ENCODE assay signal across 21 cellular contexts in the genomic region with DNA sequence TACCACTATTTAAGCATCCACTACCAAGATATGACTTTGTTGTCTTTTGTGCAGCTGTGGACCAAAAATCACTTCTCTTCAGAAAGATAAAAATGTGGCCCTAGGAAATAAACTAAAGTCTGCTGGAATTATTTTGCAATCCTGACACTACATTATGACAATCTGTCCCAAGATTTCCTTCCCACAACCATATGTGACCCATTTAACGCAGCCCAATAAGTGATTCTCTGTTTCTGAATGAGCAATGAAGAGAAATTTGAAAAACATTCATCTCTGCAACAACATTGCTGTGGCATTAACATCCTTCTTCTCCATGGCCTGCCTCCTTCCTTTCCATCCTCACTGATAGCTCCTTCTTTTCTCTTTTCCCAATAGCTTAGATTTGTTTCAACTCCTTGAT.
"Had no signal": no experiment of that assay in that cellular context is flagged by ENCODE, and none has a peak within 500 bp of the region (broad histone marks: within the 10 kb centered on the region; RNA-seq: fewer than 3 reads in every experiment).

No MANE protein-coding gene starts in this region.

- DNase-seq: activated B cell treated with CpG ODN at 0.5 μM for 24 hours; activated CD4-positive, alpha-beta memory T cell treated with anti-CD3 and anti-CD28 coated beads for 36 hours; activated CD4-positive, alpha-beta T cell treated with anti-CD3 and anti-CD28 coated beads for 48 hours; activated CD8-positive, alpha-beta memory T cell treated with anti-CD3 and anti-CD28 coated beads, Interleukin-2, amount 10 ng/mL, durations not matched to agents 7 days and 5 days; activated CD8-positive, alpha-beta memory T cell treated with anti-CD3 and anti-CD28 coated beads, Interleukin-2, amount 50 U/mL, for 4 hours; activated CD8-positive, alpha-beta T cell treated with anti-CD3 and anti-CD28 coated beads, Interleukin-2, amount 10 ng/mL, durations not matched to agents 7 days and 5 days; activated gamma-delta T cell treated with Interleukin-2 at 50 U/mL for 16 hours; activated naive CD4-positive, alpha-beta T cell treated with anti-CD3 and anti-CD28 coated beads, Interleukin-2, amount 50 U/mL, for 16 hours; activated naive CD4-positive, alpha-beta T cell treated with Interleukin-2 at 50 U/mL for 16 hours; activated T-cell treated with anti-CD3 and anti-CD28 coated beads, Interleukin-2, amount 50 U/mL, for 1 hour; activated T-cell treated with anti-CD3 and anti-CD28 coated beads, Interleukin-2, amount 50 U/mL, for 48 hours; amniotic stem cell; dorsolateral prefrontal cortex; effector memory CD4-positive, alpha-beta T cell; endodermal cell; foreskin fibroblast; heart left ventricle; SW 1271; T-cell; T1000; WERI-Rb-1 had no signal
